Comparison of ENCODE assay signal across 8 cellular contexts in the genomic region with DNA sequence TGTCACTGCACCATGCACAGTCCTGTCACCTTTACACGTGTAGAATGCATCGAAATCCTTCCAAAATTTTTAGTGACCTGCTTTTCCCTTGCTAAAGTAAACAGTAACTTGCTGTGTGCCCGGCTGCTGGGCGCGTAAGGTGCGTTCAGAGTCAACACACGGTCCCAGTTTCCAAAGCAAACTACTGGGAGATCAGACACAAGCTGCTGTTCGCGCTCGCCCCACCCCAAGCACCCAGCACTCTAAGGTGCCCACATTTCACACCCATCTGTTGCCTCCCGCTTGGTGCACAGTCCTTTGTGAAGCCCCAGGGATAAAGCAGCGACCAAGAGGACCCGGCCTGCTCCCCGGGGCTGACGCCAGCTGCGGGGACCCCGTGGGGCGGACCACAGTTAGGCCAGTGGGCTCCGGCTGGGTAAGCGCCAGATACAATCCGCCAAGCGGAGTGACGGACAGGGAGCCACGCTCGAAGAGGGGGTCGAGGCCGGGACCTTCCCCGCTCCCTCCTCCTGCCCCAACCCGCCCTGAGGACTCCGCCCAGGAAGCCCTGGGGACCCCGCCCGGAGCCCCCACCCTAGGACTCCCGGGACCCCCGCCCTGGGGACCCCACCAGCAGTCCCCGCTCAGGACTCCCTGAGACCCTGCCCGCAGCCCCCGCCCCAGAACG. TPM values are rescaled to one million over a fixed set of nuclear protein-coding genes. Genes with fewer than 3 reads are reported as not detected.
DNase-seq lines count a peak whose midpoint lies in the region; ATAC-seq and TF ChIP-seq lines count a peak whose summit lies in the region.

No MANE protein-coding gene starts in this region.

- H3K4me1 ChIP-seq in RWPE2 (ENCODE audit: insufficient read depth, poor library complexity, severe bottlenecking) (no peaks in the 10 kb centered on the region), mammary epithelial cell (ENCODE audit: insufficient read depth, low read length) (peaks cover 13% of the 10 kb centered on the region)

- intact Hi-C loops in mammary epithelial cell (cut with micrococcal nuclease): no loop called here

- peak overlapping the region; percentile 78 for H2AFZ ChIP-seq in mammary epithelial cell (ENCODE audit: low read depth, low read length)

- peak overlapping the region; percentile 94 for H3K4me2 ChIP-seq in mammary epithelial cell (ENCODE audit: insufficient read depth, low read depth, low read length)

- H3K27me3 ChIP-seq in RWPE2 (ENCODE audit: insufficient read depth, poor library complexity, severe bottlenecking) (no peaks in the 10 kb centered on the region), mammary epithelial cell (ENCODE audit: insufficient read depth, low read length) (no peaks in the 10 kb centered on the region), layer of hippocampus (ENCODE audit: control insufficient read depth, insufficient read depth, low read length) (no peaks in the 10 kb centered on the region)

- H3K9me3 ChIP-seq in RWPE2 (ENCODE audit: severe bottlenecking) (no peaks in the 10 kb centered on the region), mammary epithelial cell (replicated peaks; ENCODE audit: insufficient read depth, low read length) (no peaks in the 10 kb centered on the region)

- DNase-seq in AG08395 (ENCODE audit: low spot score) (peak; percentile 44), RWPE2 (ENCODE audit: low spot score) (no peak), mammary epithelial cell (peak; percentile 39)
- DNase-seq in stimulated activated naive CD8-positive, alpha-beta T cell treated with anti-CD3 and anti-CD28 coated beads, Interleukin-15, Interleukin-2, amounts not matched to agents 100 U/mL and 50 U/mL, for 24 hours: no peak

- dilution Hi-C loops in mammary epithelial cell (cut with HindIII; ENCODE audit: low sequenced_read_pairs): no loop called here

- H3K27ac ChIP-seq in RWPE2 (ENCODE audit: poor library complexity, severe bottlenecking) (peak overlapping the region; percentile 24), mammary epithelial cell (ENCODE audit: insufficient read depth, low read depth, low read length) (peak overlapping the region; percentile 4), layer of hippocampus (ENCODE audit: low read depth, low read length) (peak overlapping the region; percentile 12)

- in situ Hi-C loops in mammary epithelial cell (cut with MboI; ENCODE audit: low sequenced_read_pairs in 2 of 2): loop anchor here in 1 of 2 donors (5.0 kb wide), 1 partner anchor 34 kb away; a partner anchor contains a TSS

- H4K20me1 ChIP-seq in mammary epithelial cell (ENCODE audit: insufficient read depth, low read length): no peaks in the 10 kb centered on the region

- CTCF ChIA-PET in mammary epithelial cell (lab: Charles Lee; ENCODE audit: low non-redundant PET): no interaction called here

- WGBS in mammary epithelial cell (ENCODE audit: low coverage, missing lambda C conversion rate): 10% methylated on average over 13 of the region's 38 CpGs

- no TSS peak for BruUV-seq in mammary epithelial cell (replicated peaks; lab: Mats Ljungman, UMichigan)

- H3K79me2 ChIP-seq in mammary epithelial cell (ENCODE audit: insufficient read depth, low read length): peaks cover 47% of the 10 kb centered on the region

- no peak for TF ChIP-seq CTCF in RWPE2 (IDR thresholded peaks at IDR 0.05; ENCODE audit: poor library complexity, severe bottlenecking)
- TF ChIP-seq CTCF in mammary epithelial cell (conservative IDR thresholded peaks at IDR 0.05 in 1 of 2, IDR thresholded peaks at IDR 0.05 in 1 of 2; ENCODE audit: extremely low read depth in 1 of 2, insufficient read depth in 1 of 2, low read depth in 1 of 2, low read length in 2 of 2): no peak

- peaks cover 5% of the 10 kb centered on the region; the same call in 1 of the 2 replicates for H3K36me3 ChIP-seq in RWPE2 (ENCODE audit: low read depth)
- no peaks in the 10 kb centered on the region for H3K36me3 ChIP-seq in mammary epithelial cell (ENCODE audit: insufficient read depth, low read length)

- H3K4me3 ChIP-seq in RWPE2 (ENCODE audit: severe bottlenecking) (peak overlapping the region; percentile 99), mammary epithelial cell (replicated peaks in 1 of 3; ENCODE audit: insufficient read depth in 1 of 3, low read depth in 2 of 3, low read length in 3 of 3) (peak overlapping the region; percentile 67 to 89 (median 69))

- ATAC-seq in GM19023 (IDR thresholded peaks at IDR 0.05; ENCODE audit: unreplicated experiment) (peak; percentile 26), HG03196 (IDR thresholded peaks at IDR 0.05; ENCODE audit: unreplicated experiment) (peak; percentile 28), RWPE2 (ENCODE audit: low read depth) (peak; percentile 65), GM18520 (IDR thresholded peaks at IDR 0.05; ENCODE audit: unreplicated experiment) (no peak)
- ATAC-seq in stimulated activated naive CD8-positive, alpha-beta T cell treated with anti-CD3 and anti-CD28 coated beads, Interleukin-15, Interleukin-2, amounts not matched to agents 100 U/mL and 50 U/mL, for 24 hours: peak; percentile 41

- no peak overlapping the region for H3K9ac ChIP-seq in mammary epithelial cell (ENCODE audit: insufficient read depth, low read length)

RNA-seq across cellular contexts. Expression of a gene that starts 0.6 kb away (rescaled TPM):
- 10 to 100 TPM; 16.0 to 16.7 TPM for total RNA-seq in mammary epithelial cell
- 12.8 TPM for polyA plus RNA-seq in mammary epithelial cell
- polyA minus RNA-seq in mammary epithelial cell: 20.3 TPM

RNA-seq across cellular contexts. Expression of a gene that starts 33.4 kb away (rescaled TPM):
- 1,000 to 10,000 TPM in 1 of 2 donors, 100 to 1,000 TPM in 1; 537 to 1,117 TPM for total RNA-seq in mammary epithelial cell
- polyA plus RNA-seq in mammary epithelial cell: 1,871 TPM
- 1,476 TPM for polyA minus RNA-seq in mammary epithelial cell

Comparison
In these comparisons a context has a peak if more than half of its experiments do, and no peak if none do; other contexts are left out.
1. DNase-seq: peak in AG08395 (single experiment) and mammary epithelial cell (single experiment); none in RWPE2 (single experiment) and stimulated activated naive CD8-positive, alpha-beta T cell treated with anti-CD3 and anti-CD28 coated beads, Interleukin-15, Interleukin-2, amounts not matched to agents 100 U/mL and 50 U/mL, for 24 hours (single experiment).
2. Peak in every context shown above with its lines, with median percentiles within 50 percentile points of each other: H3K27ac ChIP-seq.